In the genomic region with DNA sequence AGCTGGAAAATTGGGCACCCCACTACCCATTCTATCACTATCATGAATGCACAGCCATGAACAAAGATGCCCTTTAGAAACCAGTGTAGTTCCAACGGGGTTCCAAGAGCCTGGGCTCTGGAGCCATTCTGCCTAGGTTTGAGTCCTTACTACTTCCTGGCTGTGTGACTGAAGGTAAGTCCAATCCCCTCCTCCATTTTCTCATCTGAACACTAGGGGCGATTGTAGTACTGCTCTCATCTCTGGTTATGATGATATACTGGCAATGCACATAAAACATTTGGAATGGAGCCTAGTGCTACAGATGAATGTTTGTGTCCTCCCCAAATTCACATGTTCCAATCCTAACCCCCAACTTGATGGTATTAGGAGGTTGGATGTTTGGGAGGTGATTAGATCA, we compare ENCODE assay signal across 2 cellular contexts.
TF ChIP-seq lines count a peak whose summit lies in the region.

No MANE protein-coding gene starts in this region.

TF ChIP-seq in HepG2, 621 proteins besides CTCF, POLR2A, EP300 and RAD21:
- TF ChIP-seq, protein P1, sequence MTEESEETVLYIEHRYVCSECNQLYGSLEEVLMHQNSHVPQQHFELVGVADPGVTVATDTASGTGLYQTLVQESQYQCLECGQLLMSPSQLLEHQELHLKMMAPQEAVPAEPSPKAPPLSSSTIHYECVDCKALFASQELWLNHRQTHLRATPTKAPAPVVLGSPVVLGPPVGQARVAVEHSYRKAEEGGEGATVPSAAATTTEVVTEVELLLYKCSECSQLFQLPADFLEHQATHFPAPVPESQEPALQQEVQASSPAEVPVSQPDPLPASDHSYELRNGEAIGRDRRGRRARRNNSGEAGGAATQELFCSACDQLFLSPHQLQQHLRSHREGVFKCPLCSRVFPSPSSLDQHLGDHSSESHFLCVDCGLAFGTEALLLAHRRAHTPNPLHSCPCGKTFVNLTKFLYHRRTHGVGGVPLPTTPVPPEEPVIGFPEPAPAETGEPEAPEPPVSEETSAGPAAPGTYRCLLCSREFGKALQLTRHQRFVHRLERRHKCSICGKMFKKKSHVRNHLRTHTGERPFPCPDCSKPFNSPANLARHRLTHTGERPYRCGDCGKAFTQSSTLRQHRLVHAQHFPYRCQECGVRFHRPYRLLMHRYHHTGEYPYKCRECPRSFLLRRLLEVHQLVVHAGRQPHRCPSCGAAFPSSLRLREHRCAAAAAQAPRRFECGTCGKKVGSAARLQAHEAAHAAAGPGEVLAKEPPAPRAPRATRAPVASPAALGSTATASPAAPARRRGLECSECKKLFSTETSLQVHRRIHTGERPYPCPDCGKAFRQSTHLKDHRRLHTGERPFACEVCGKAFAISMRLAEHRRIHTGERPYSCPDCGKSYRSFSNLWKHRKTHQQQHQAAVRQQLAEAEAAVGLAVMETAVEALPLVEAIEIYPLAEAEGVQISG (CRISPR knock-in tag; IDR thresholded peaks at IDR 0.05) = no peak

TF ChIP-seq in WTC11, 78 proteins besides CTCF, POLR2A, EP300 and RAD21:
- TF ChIP-seq GRHL2 (CRISPR knock-in tag; IDR thresholded peaks at IDR 0.05; ENCODE audit: insufficient replicate concordance, severe bottlenecking) (no peak), ZNF219 (CRISPR knock-in tag; IDR thresholded peaks at IDR 0.05; ENCODE audit: borderline replicate concordance) (no peak), SMAD4 (CRISPR knock-in tag; IDR thresholded peaks at IDR 0.05) (no peak), NFE2L1 (CRISPR knock-in tag; IDR thresholded peaks at IDR 0.05) (no peak), GTF2I (CRISPR knock-in tag; conservative IDR thresholded peaks at IDR 0.05) (no peak), OVOL2 (CRISPR knock-in tag; IDR thresholded peaks at IDR 0.05; ENCODE audit: borderline replicate concordance) (no peak), PRRX2 (CRISPR knock-in tag; IDR thresholded peaks at IDR 0.05) (no peak)
- TF ChIP-seq, protein P2, sequence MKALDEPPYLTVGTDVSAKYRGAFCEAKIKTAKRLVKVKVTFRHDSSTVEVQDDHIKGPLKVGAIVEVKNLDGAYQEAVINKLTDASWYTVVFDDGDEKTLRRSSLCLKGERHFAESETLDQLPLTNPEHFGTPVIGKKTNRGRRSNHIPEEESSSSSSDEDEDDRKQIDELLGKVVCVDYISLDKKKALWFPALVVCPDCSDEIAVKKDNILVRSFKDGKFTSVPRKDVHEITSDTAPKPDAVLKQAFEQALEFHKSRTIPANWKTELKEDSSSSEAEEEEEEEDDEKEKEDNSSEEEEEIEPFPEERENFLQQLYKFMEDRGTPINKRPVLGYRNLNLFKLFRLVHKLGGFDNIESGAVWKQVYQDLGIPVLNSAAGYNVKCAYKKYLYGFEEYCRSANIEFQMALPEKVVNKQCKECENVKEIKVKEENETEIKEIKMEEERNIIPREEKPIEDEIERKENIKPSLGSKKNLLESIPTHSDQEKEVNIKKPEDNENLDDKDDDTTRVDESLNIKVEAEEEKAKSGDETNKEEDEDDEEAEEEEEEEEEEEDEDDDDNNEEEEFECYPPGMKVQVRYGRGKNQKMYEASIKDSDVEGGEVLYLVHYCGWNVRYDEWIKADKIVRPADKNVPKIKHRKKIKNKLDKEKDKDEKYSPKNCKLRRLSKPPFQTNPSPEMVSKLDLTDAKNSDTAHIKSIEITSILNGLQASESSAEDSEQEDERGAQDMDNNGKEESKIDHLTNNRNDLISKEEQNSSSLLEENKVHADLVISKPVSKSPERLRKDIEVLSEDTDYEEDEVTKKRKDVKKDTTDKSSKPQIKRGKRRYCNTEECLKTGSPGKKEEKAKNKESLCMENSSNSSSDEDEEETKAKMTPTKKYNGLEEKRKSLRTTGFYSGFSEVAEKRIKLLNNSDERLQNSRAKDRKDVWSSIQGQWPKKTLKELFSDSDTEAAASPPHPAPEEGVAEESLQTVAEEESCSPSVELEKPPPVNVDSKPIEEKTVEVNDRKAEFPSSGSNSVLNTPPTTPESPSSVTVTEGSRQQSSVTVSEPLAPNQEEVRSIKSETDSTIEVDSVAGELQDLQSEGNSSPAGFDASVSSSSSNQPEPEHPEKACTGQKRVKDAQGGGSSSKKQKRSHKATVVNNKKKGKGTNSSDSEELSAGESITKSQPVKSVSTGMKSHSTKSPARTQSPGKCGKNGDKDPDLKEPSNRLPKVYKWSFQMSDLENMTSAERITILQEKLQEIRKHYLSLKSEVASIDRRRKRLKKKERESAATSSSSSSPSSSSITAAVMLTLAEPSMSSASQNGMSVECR (CRISPR knock-in tag; IDR thresholded peaks at IDR 0.05; ENCODE audit: borderline replicate concordance) = no peak
- TF ChIP-seq, protein P3, sequence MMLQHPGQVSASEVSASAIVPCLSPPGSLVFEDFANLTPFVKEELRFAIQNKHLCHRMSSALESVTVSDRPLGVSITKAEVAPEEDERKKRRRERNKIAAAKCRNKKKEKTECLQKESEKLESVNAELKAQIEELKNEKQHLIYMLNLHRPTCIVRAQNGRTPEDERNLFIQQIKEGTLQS (CRISPR knock-in tag; conservative IDR thresholded peaks at IDR 0.05) = no peak
- TF ChIP-seq, protein P4, sequence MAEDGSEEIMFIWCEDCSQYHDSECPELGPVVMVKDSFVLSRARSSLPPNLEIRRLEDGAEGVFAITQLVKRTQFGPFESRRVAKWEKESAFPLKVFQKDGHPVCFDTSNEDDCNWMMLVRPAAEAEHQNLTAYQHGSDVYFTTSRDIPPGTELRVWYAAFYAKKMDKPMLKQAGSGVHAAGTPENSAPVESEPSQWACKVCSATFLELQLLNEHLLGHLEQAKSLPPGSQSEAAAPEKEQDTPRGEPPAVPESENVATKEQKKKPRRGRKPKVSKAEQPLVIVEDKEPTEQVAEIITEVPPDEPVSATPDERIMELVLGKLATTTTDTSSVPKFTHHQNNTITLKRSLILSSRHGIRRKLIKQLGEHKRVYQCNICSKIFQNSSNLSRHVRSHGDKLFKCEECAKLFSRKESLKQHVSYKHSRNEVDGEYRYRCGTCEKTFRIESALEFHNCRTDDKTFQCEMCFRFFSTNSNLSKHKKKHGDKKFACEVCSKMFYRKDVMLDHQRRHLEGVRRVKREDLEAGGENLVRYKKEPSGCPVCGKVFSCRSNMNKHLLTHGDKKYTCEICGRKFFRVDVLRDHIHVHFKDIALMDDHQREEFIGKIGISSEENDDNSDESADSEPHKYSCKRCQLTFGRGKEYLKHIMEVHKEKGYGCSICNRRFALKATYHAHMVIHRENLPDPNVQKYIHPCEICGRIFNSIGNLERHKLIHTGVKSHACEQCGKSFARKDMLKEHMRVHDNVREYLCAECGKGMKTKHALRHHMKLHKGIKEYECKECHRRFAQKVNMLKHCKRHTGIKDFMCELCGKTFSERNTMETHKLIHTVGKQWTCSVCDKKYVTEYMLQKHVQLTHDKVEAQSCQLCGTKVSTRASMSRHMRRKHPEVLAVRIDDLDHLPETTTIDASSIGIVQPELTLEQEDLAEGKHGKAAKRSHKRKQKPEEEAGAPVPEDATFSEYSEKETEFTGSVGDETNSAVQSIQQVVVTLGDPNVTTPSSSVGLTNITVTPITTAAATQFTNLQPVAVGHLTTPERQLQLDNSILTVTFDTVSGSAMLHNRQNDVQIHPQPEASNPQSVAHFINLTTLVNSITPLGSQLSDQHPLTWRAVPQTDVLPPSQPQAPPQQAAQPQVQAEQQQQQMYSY (CRISPR knock-in tag; IDR thresholded peaks at IDR 0.05) = no peak
- TF ChIP-seq, protein P5, sequence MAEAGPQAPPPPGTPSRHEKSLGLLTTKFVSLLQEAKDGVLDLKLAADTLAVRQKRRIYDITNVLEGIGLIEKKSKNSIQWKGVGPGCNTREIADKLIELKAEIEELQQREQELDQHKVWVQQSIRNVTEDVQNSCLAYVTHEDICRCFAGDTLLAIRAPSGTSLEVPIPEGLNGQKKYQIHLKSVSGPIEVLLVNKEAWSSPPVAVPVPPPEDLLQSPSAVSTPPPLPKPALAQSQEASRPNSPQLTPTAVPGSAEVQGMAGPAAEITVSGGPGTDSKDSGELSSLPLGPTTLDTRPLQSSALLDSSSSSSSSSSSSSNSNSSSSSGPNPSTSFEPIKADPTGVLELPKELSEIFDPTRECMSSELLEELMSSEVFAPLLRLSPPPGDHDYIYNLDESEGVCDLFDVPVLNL (CRISPR knock-in tag; IDR thresholded peaks at IDR 0.05; ENCODE audit: borderline replicate concordance, low read depth) = no peak
- TF ChIP-seq, protein P6, sequence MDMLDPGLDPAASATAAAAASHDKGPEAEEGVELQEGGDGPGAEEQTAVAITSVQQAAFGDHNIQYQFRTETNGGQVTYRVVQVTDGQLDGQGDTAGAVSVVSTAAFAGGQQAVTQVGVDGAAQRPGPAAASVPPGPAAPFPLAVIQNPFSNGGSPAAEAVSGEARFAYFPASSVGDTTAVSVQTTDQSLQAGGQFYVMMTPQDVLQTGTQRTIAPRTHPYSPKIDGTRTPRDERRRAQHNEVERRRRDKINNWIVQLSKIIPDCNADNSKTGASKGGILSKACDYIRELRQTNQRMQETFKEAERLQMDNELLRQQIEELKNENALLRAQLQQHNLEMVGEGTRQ (CRISPR knock-in tag; IDR thresholded peaks at IDR 0.05) = no peak
- TF ChIP-seq, protein P7, sequence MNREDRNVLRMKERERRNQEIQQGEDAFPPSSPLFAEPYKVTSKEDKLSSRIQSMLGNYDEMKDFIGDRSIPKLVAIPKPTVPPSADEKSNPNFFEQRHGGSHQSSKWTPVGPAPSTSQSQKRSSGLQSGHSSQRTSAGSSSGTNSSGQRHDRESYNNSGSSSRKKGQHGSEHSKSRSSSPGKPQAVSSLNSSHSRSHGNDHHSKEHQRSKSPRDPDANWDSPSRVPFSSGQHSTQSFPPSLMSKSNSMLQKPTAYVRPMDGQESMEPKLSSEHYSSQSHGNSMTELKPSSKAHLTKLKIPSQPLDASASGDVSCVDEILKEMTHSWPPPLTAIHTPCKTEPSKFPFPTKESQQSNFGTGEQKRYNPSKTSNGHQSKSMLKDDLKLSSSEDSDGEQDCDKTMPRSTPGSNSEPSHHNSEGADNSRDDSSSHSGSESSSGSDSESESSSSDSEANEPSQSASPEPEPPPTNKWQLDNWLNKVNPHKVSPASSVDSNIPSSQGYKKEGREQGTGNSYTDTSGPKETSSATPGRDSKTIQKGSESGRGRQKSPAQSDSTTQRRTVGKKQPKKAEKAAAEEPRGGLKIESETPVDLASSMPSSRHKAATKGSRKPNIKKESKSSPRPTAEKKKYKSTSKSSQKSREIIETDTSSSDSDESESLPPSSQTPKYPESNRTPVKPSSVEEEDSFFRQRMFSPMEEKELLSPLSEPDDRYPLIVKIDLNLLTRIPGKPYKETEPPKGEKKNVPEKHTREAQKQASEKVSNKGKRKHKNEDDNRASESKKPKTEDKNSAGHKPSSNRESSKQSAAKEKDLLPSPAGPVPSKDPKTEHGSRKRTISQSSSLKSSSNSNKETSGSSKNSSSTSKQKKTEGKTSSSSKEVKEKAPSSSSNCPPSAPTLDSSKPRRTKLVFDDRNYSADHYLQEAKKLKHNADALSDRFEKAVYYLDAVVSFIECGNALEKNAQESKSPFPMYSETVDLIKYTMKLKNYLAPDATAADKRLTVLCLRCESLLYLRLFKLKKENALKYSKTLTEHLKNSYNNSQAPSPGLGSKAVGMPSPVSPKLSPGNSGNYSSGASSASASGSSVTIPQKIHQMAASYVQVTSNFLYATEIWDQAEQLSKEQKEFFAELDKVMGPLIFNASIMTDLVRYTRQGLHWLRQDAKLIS (CRISPR knock-in tag; IDR thresholded peaks at IDR 0.05; ENCODE audit: borderline replicate concordance) = no peak
- TF ChIP-seq, protein P8, sequence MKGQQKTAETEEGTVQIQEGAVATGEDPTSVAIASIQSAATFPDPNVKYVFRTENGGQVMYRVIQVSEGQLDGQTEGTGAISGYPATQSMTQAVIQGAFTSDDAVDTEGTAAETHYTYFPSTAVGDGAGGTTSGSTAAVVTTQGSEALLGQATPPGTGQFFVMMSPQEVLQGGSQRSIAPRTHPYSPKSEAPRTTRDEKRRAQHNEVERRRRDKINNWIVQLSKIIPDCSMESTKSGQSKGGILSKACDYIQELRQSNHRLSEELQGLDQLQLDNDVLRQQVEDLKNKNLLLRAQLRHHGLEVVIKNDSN (CRISPR knock-in tag; IDR thresholded peaks at IDR 0.05) = no peak
- TF ChIP-seq, protein P9, sequence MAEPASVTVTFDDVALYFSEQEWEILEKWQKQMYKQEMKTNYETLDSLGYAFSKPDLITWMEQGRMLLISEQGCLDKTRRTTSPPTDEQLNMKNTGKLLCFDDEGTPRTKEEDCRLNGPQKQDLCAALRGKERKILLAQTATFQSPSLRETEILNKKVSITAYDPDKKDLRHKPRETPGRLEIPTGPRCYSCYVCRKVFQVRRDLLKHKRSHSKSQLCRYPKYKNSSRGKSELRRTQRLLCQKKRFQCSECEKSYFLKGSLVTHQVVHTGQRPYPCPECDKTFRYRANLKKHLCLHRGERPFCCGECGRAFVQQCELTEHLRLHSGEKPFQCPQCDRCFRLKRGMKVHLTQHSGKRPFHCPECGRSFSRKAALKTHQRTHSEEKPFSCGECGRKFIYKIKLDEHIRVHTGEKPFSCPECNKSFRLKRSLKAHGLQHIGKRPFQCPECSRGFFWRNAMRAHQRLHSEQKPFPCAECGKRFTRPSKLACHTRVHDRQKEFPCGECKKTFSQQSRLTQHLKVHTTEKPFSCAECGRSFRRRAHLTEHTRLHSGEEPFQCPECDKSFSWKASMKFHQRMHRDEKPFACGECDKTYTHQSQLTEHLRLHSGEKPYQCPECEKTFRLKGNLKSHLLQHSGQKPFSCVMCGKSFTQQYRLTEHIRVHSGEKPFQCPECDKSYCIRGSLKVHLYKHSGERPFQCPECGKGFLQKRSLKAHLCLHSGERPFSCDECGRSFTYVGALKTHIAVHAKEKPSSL (CRISPR knock-in tag; conservative IDR thresholded peaks at IDR 0.05) = no peak
TF ChIP-seq in WTC11: peak in this region for 0.
